ENCODE assay signal across 8 cellular contexts in genomic region chr2:101150306-101151140, GRCh38. TPM values are rescaled to one million over a fixed set of nuclear protein-coding genes. Genes with fewer than 3 reads are reported as not detected.
DNase-seq lines count a peak whose midpoint lies in the region; ATAC-seq and TF ChIP-seq lines count a peak whose summit lies in the region.

No MANE protein-coding gene starts in this region.

- H3K27me3 ChIP-seq in lower lobe of right lung (ENCODE audit: low read depth): no peaks in the 10 kb centered on the region
- no peaks in the 10 kb centered on the region for H3K27me3 ChIP-seq in stomach smooth muscle (ENCODE audit: control insufficient read depth in 1 of 2, insufficient read depth in 2 of 2, low read length in 2 of 2)

- no peaks in the 10 kb centered on the region for H3K9me3 Mint-ChIP-seq in dendritic cell treated with granulocyte-macrophage colony-stimulating factor and Interleukin-4, amounts not matched to agents 40 ng/mL and 50 ng/mL, for 4 days

- H3K9ac ChIP-seq in SK-N-MC (ENCODE audit: insufficient read length): peak overlapping the region; percentile 74
- H3K9ac ChIP-seq in stomach smooth muscle (ENCODE audit: low read length in 2 of 2): peak overlapping the region; percentile 47 to 57

- intact Hi-C loops in dendritic cell treated with granulocyte-macrophage colony-stimulating factor and Interleukin-4, amounts not matched to agents 40 ng/mL and 50 ng/mL, for 4 days (cut with micrococcal nuclease): loop anchor here (5.0 kb wide), 2 partner anchors 42 to 113 kb away; no protein-coding TSS in a partner anchor
- intact Hi-C loops in lower lobe of right lung (cut with DNase I): no loop called here

- no peak for TF ChIP-seq CTCF in lower lobe of right lung (IDR thresholded peaks at IDR 0.05)

- H3K9me3 ChIP-seq in SK-N-MC (ENCODE audit: low read depth, low read length): no peaks in the 10 kb centered on the region
- no peaks in the 10 kb centered on the region for H3K9me3 ChIP-seq in lower lobe of right lung
- H3K9me3 ChIP-seq in stomach smooth muscle (ENCODE audit: control insufficient read depth in 2 of 2, low read length in 2 of 2): no peaks in the 10 kb centered on the region

- DNase-seq in G401 (ENCODE audit: low spot score): peak; percentile 67
- DNase-seq in SK-N-MC (ENCODE audit: low read depth, low spot score): no peak
- peak; percentile 61 for DNase-seq in lower lobe of right lung
- DNase-seq in SKM-1 treated with dmso at 0.1 percent for 144 hours (lab: John Stamatoyannopoulos, UW; ENCODE audit: unreplicated experiment): no peak

- H3K36me3 Mint-ChIP-seq in dendritic cell treated with granulocyte-macrophage colony-stimulating factor and Interleukin-4, amounts not matched to agents 40 ng/mL and 50 ng/mL, for 4 days (ENCODE audit: low read depth): peaks cover 6% of the 10 kb centered on the region

- H3K36me3 ChIP-seq in SK-N-MC (ENCODE audit: insufficient read depth, low read length) (no peaks in the 10 kb centered on the region), lower lobe of right lung (no peaks in the 10 kb centered on the region), stomach smooth muscle (ENCODE audit: control insufficient read depth in 2 of 2, insufficient read depth in 2 of 2, low read length in 2 of 2) (no peaks in the 10 kb centered on the region)

- H3K27me3 Mint-ChIP-seq in dendritic cell treated with granulocyte-macrophage colony-stimulating factor and Interleukin-4, amounts not matched to agents 40 ng/mL and 50 ng/mL, for 4 days: peaks cover 17% of the 10 kb centered on the region

- H3K4me1 Mint-ChIP-seq in dendritic cell treated with granulocyte-macrophage colony-stimulating factor and Interleukin-4, amounts not matched to agents 40 ng/mL and 50 ng/mL, for 4 days (ENCODE audit: low read depth): peaks cover 46% of the 10 kb centered on the region

- H3K4me3 ChIP-seq in SK-N-MC: peak overlapping the region; percentile 89
- peak overlapping the region; percentile 75 for H3K4me3 ChIP-seq in lower lobe of right lung
- peak overlapping the region; percentile 62 to 78 for H3K4me3 ChIP-seq in stomach smooth muscle (ENCODE audit: low read length in 2 of 2)

- peaks cover 59% of the 10 kb centered on the region for H3K4me1 ChIP-seq in lower lobe of right lung
- H3K4me1 ChIP-seq in stomach smooth muscle (ENCODE audit: control insufficient read depth, insufficient read depth, low read length): peaks cover 26% of the 10 kb centered on the region

- peak overlapping the region; percentile 91 for H3K4me3 Mint-ChIP-seq in dendritic cell treated with granulocyte-macrophage colony-stimulating factor and Interleukin-4, amounts not matched to agents 40 ng/mL and 50 ng/mL, for 4 days

- H3K27ac ChIP-seq in SK-N-MC: no peak overlapping the region
- H3K27ac ChIP-seq in lower lobe of right lung: peak overlapping the region; percentile 76
- no peak overlapping the region for H3K27ac ChIP-seq in stomach smooth muscle (ENCODE audit: low read length)

- ATAC-seq in HG02852 (IDR thresholded peaks at IDR 0.05; ENCODE audit: unreplicated experiment): peak; percentile 32
- ATAC-seq in lower lobe of right lung: peak; percentile 37 to 52
- ATAC-seq in GM18861 (IDR thresholded peaks at IDR 0.05; ENCODE audit: unreplicated experiment): no peak

- H3K27ac Mint-ChIP-seq in dendritic cell treated with granulocyte-macrophage colony-stimulating factor and Interleukin-4, amounts not matched to agents 40 ng/mL and 50 ng/mL, for 4 days: peak overlapping the region; percentile 79

- in situ Hi-C loops in G401 (cut with HindIII; ENCODE audit: low sequenced_read_pairs): no loop called here

RNA-seq across cellular contexts. Expression of gene TBC1D8, which starts 0.7 kb away (rescaled TPM):
- 2.3 and 5.8 TPM in 2 replicates for total RNA-seq in G401 (2014; rRNA removed; shearing (Covaris generic))
- total RNA-seq in lower lobe of right lung: 30.2 TPM

Comparison
In these comparisons a context has a peak if more than half of its experiments do, and no peak if none do; other contexts are left out.
1. DNase-seq: peak in G401 (single experiment) and lower lobe of right lung (single experiment); none in SK-N-MC (single experiment) and SKM-1 treated with dmso at 0.1 percent for 144 hours (single experiment).
2. Peak in every context shown above with its lines, with median percentiles within 50 percentile points of each other: H3K4me3 ChIP-seq.